ENCODE assay signal across 10 cellular contexts in the genomic region with DNA sequence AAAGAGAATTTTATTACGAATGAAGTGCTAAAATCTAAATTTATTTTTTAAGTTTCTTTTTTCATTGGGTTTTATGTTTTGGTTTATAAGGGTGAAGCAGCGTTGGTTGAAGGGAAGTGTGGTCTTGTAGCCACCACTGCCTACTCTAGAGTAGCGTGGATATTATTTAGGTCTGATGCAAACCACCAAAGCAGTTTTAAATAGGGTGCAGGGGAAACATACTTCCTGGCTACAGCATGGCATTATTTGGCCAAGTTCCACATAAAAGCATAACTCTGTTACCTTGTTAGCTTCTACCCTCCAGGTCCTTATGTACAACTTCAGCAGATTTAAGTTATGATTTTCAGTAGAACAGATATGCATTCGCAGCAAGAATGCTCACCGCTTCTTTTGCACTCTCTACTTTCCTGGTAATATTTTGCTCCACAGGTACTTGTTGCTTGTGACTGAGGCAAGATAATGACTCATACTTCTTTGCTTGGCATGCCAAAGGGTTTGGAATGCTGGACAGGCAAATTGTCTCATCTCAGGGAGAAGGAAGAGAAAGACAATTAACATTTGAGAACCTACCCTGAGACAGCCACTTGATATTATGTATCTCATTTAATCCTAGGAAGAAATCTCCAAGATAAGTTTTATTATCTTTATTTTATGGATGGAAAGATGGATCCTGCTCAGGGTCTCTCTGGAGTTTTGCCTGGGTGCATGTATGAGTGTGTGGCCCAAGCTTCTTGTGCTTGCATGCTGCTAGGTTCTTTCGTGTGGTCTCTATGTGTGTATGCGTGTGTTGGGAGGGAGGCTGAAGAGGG. TPM values are rescaled to one million over a fixed set of nuclear protein-coding genes. Genes with fewer than 3 reads are reported as not detected.
DNase-seq lines count a peak whose midpoint lies in the region; ATAC-seq, FAIRE-seq and TF ChIP-seq lines count a peak whose summit lies in the region.
"Had no signal": no experiment of that assay in that cellular context is flagged by ENCODE, and none has a peak within 500 bp of the region (broad histone marks: within the 10 kb centered on the region; RNA-seq: fewer than 3 reads in every experiment).

No MANE protein-coding gene starts in this region.

- 73 to 77% methylated on average over 6 to 7 of the region's 7 CpGs for WGBS in transverse colon (ENCODE audit: low coverage in 1 of 2), 2 donors
- WGBS in lower leg skin, 2 donors: 63 to 64% methylated on average over 6 to 7 of the region's 7 CpGs

- FAIRE-seq in keratinocyte (lab: Jason Lieb, UNC): peak; percentile 97
- FAIRE-seq: endometrium had no signal

- TF ChIP-seq EP300 in transverse colon (IDR thresholded peaks at IDR 0.05; ENCODE audit: low read depth): no peak

- no peaks in the 10 kb centered on the region for H3K9me3 Mint-ChIP-seq in activated T-cell treated with anti-CD3 and anti-CD28 coated beads, Interleukin-2, amount 50 U/mL, for 72 hours
- H3K9me3 Mint-ChIP-seq in activated CD4-positive, alpha-beta memory T cell treated with anti-CD3 and anti-CD28 coated beads for 36 hours: no peaks in the 10 kb centered on the region
- H3K9me3 Mint-ChIP-seq in WTC11: no peaks in the 10 kb centered on the region

- no peak for TF ChIP-seq CTCF in keratinocyte (optimal IDR thresholded peaks at IDR 0.05 in 1 of 3, IDR thresholded peaks at IDR 0.05 in 1 of 3, conservative IDR thresholded peaks at IDR 0.05 in 1 of 3; ENCODE audit: extremely low read depth in 1 of 3, insufficient read depth in 2 of 3, low read length in 3 of 3)
- no peak for TF ChIP-seq CTCF in transverse colon (IDR thresholded peaks at IDR 0.05)
- no peak for TF ChIP-seq CTCF in lower leg skin (IDR thresholded peaks at IDR 0.05)
- TF ChIP-seq CTCF in WTC11 (IDR thresholded peaks at IDR 0.05): no peak

- H3K27me3 ChIP-seq in keratinocyte (ENCODE audit: control insufficient read depth, extremely low read depth, insufficient read depth, low read length) (no peaks in the 10 kb centered on the region), transverse colon (no peaks in the 10 kb centered on the region)

- H3K9me3 ChIP-seq in keratinocyte (ENCODE audit: control insufficient read depth, low read depth, low read length) (no peaks in the 10 kb centered on the region), transverse colon (no peaks in the 10 kb centered on the region)

- dilution Hi-C loops in keratinocyte (cut with MboI; ENCODE audit: extremely low pct_ligation_motif_present, low sequenced_read_pairs): no loop called here

- no peak for DNase-seq in activated T-cell treated with anti-CD3 and anti-CD28 coated beads, Interleukin-2, amount 50 U/mL, for 72 hours
- no peak for DNase-seq in activated T-cell treated with anti-CD3 and anti-CD28 coated beads, Interleukin-2, amount 50 U/mL, for 1 hour
- no peak for DNase-seq in activated CD4-positive, alpha-beta memory T cell treated with anti-CD3 and anti-CD28 coated beads for 36 hours
- DNase-seq in keratinocyte (ENCODE audit: low read depth, low spot score) (peak; percentile 66), transverse colon (no peak), iPS-NIHi7 (ENCODE audit: extremely low spot score) (no peak), lower leg skin (ENCODE audit: low spot score in 2 of 2) (no peak), WTC11 (ENCODE audit: low spot score) (no peak)
- DNase-seq: C1 segment of cervical spinal cord had no signal

- H3K36me3 Mint-ChIP-seq in activated T-cell treated with anti-CD3 and anti-CD28 coated beads, Interleukin-2, amount 50 U/mL, for 72 hours (ENCODE audit: insufficient read depth in 2 of 2): peaks cover 9 to 23% of the 10 kb centered on the region in 2 donors
- peaks cover 39% of the 10 kb centered on the region for H3K36me3 Mint-ChIP-seq in activated CD4-positive, alpha-beta memory T cell treated with anti-CD3 and anti-CD28 coated beads for 36 hours
- no peaks in the 10 kb centered on the region for H3K36me3 Mint-ChIP-seq in WTC11

- ATAC-seq in activated T-cell treated with anti-CD3 and anti-CD28 coated beads, Interleukin-2, amount 50 U/mL, for 72 hours (replicated peaks in 1 of 2): peak; percentile 13 to 21
- ATAC-seq in WTC11: no peak

- peak overlapping the region; percentile 13 for H3K9ac ChIP-seq in keratinocyte (ENCODE audit: control insufficient read depth, extremely low read depth, insufficient read depth, low read length)

- H3K9me1 ChIP-seq in keratinocyte (ENCODE audit: control insufficient read depth, extremely low read depth, insufficient read depth, low read length): peaks cover 3% of the 10 kb centered on the region

- peak overlapping the region; percentile 74 for H3K27ac Mint-ChIP-seq in activated T-cell treated with anti-CD3 and anti-CD28 coated beads, Interleukin-2, amount 50 U/mL, for 72 hours
- peak overlapping the region; percentile 96 for H3K27ac Mint-ChIP-seq in activated CD4-positive, alpha-beta memory T cell treated with anti-CD3 and anti-CD28 coated beads for 36 hours
- H3K27ac Mint-ChIP-seq in WTC11: no peak overlapping the region

- intact Hi-C loops in activated CD4-positive, alpha-beta memory T cell treated with anti-CD3 and anti-CD28 coated beads for 36 hours (cut with micrococcal nuclease): loop anchor here (1.0 to 10.0 kb wide), 9 partner anchors 8 to 1143 kb away; no protein-coding TSS in a partner anchor
- intact Hi-C loops in transverse colon (cut with DNase I; ENCODE audit: low total_unique reads) (loop anchor here (10.0 kb wide), 1 partner anchor 73 kb away; no protein-coding TSS in a partner anchor), lower leg skin (cut with DNase I; ENCODE audit: low total_unique reads) (no loop called here)

- H3K27me3 Mint-ChIP-seq in activated T-cell treated with anti-CD3 and anti-CD28 coated beads, Interleukin-2, amount 50 U/mL, for 72 hours (ENCODE audit: low read depth): no peaks in the 10 kb centered on the region
- H3K27me3 Mint-ChIP-seq in activated CD4-positive, alpha-beta memory T cell treated with anti-CD3 and anti-CD28 coated beads for 36 hours: no peaks in the 10 kb centered on the region
- H3K27me3 Mint-ChIP-seq in WTC11 (ENCODE audit: low read depth): no peaks in the 10 kb centered on the region

- H4K20me1 ChIP-seq in keratinocyte (ENCODE audit: control insufficient read depth, extremely low read depth, insufficient read depth, low read length): peaks cover 20% of the 10 kb centered on the region

- H3K36me3 ChIP-seq in keratinocyte (ENCODE audit: control insufficient read depth in 2 of 2, extremely low read depth in 1 of 2, insufficient read depth in 2 of 2, low read length in 2 of 2) (peaks cover 2 to 17% of the 10 kb centered on the region in 2 experiments), transverse colon (no peaks in the 10 kb centered on the region)

- in situ Hi-C loops in transverse colon (cut with MboI; ENCODE audit: low pct_ligation_motif_present in 1 of 4, low pct_unique_long_range_greater_than_20kb in 1 of 4, low sequenced_read_pairs in 3 of 4): no loop called here

- H3K27ac ChIP-seq in keratinocyte (ENCODE audit: control insufficient read depth, insufficient read depth, low read length): peak overlapping the region; percentile 54
- H3K27ac ChIP-seq in transverse colon: peak overlapping the region; percentile 96 to 99 (median 99)

- CTCF ChIA-PET in activated CD4-positive, alpha-beta memory T cell treated with anti-CD3 and anti-CD28 coated beads for 36 hours (lab: Charles Lee): interaction anchor here (0.6 to 2.6 kb wide), 8 partner anchors 18 to 276 kb away, joined by 3 to 12 read pairs (median 4); no protein-coding TSS in a partner anchor
- CTCF ChIA-PET in WTC11 (lab: Charles Lee): no interaction called here

- peak overlapping the region; percentile 76 for H3K4me2 ChIP-seq in keratinocyte (ENCODE audit: control insufficient read depth, extremely low read depth, insufficient read depth, low read depth, low read length)

- peaks cover 83% of the 10 kb centered on the region for H3K4me1 Mint-ChIP-seq in activated T-cell treated with anti-CD3 and anti-CD28 coated beads, Interleukin-2, amount 50 U/mL, for 72 hours (ENCODE audit: low read depth)
- H3K4me1 Mint-ChIP-seq in activated CD4-positive, alpha-beta memory T cell treated with anti-CD3 and anti-CD28 coated beads for 36 hours (ENCODE audit: low read depth): peaks cover 72% of the 10 kb centered on the region
- H3K4me1 Mint-ChIP-seq in WTC11: peaks cover 66% of the 10 kb centered on the region

- H3K4me3 ChIP-seq in keratinocyte (ENCODE audit: control insufficient read depth in 2 of 3, extremely low read depth in 1 of 3, insufficient read depth in 2 of 3, low read depth in 1 of 3, low read length in 3 of 3) (peak overlapping the region; percentile 43 to 96 (median 78)), transverse colon (peak overlapping the region in 1 of 4 donors; percentile 6), lower leg skin (ENCODE audit: low read depth, poor library complexity, severe bottlenecking) (no peak overlapping the region)

- peaks cover 99% of the 10 kb centered on the region for H3K79me2 ChIP-seq in keratinocyte (ENCODE audit: control insufficient read depth, insufficient read depth, low read length)

- peak overlapping the region; percentile 80 to 97 for H3K4me3 Mint-ChIP-seq in activated T-cell treated with anti-CD3 and anti-CD28 coated beads, Interleukin-2, amount 50 U/mL, for 72 hours
- peak overlapping the region; percentile 86 for H3K4me3 Mint-ChIP-seq in activated CD4-positive, alpha-beta memory T cell treated with anti-CD3 and anti-CD28 coated beads for 36 hours
- no peak overlapping the region for H3K4me3 Mint-ChIP-seq in WTC11

- TF ChIP-seq POLR2A in transverse colon (IDR thresholded peaks at IDR 0.05) (no peak), lower leg skin (IDR thresholded peaks at IDR 0.05) (no peak)

- H3K4me1 ChIP-seq in keratinocyte (ENCODE audit: control insufficient read depth, extremely low read depth, insufficient read depth, low read length) (peaks cover 62% of the 10 kb centered on the region), transverse colon (peaks cover 0 to 81% (median 40%) of the 10 kb centered on the region in 4 donors)

- H2AFZ ChIP-seq in keratinocyte (ENCODE audit: control insufficient read depth, low read length): no peak overlapping the region

- POLR2A ChIA-PET in activated CD4-positive, alpha-beta memory T cell treated with anti-CD3 and anti-CD28 coated beads for 36 hours (lab: Charles Lee): interaction anchor here (0.6 to 11.5 kb wide), 13 partner anchors 8 to 922 kb away, joined by 3 to 182 read pairs (median 4); partner anchors contain the start of gene STT3B
- POLR2A ChIA-PET in WTC11 (lab: Charles Lee): interaction anchor here (0.5 kb wide), 1 partner anchor 278 kb away, joined by 4 read pairs; no protein-coding TSS in a partner anchor

RNA-seq across cellular contexts. Expression of gene TGFBR2, which starts 5.4 kb away (rescaled TPM):
- total RNA-seq in activated T-cell treated with anti-CD3 and anti-CD28 coated beads, Interleukin-2, amount 50 U/mL, for 72 hours: 10 to 100 TPM; 37.7 to 45.9 TPM
- total RNA-seq in activated CD4-positive, alpha-beta memory T cell treated with anti-CD3 and anti-CD28 coated beads for 36 hours: 10 to 100 TPM; 36.8 to 37.0 TPM
- 250 to 402 TPM (median 303 TPM) in 3 replicates for polyA plus RNA-seq in keratinocyte
- 39.9 TPM for polyA plus RNA-seq in keratinocyte (2011; ENCODE audit: low read depth)
- 201 and 293 TPM in 2 replicates for polyA plus RNA-seq in keratinocyte (2011; cell fraction: cytosol; rRNA removed)
- polyA plus RNA-seq in keratinocyte (2011; cell fraction: nucleus; rRNA removed): 332 and 361 TPM in 2 replicates
- polyA plus RNA-seq in keratinocyte (2012; ENCODE audit: low replicate concordance): 37.4 and 256 TPM in 2 replicates
- 379 to 451 TPM (median 420 TPM) in 3 replicates for polyA minus RNA-seq in keratinocyte
- polyA minus RNA-seq in keratinocyte (2011; cell fraction: cytosol; rRNA and poly(A)+ RNA removed): 312 TPM
- 400 and 638 TPM in 2 replicates for polyA minus RNA-seq in keratinocyte (2011; cell fraction: nucleus; rRNA and poly(A)+ RNA removed)
- 100 to 1,000 TPM in 2 of 4 donors, 10 to 100 TPM in 2; 63.2 to 179 (median 98.5) TPM for total RNA-seq in transverse colon
- total RNA-seq in lower leg skin: 100 to 1,000 TPM in 1 of 4 donors, 10 to 100 TPM in 3; 57.8 to 109 (median 71.4) TPM
- total RNA-seq in WTC11 (2021): 6.7 to 9.6 TPM (median 7.7 TPM) in 3 replicates
